Comparison of ENCODE assay signal across 11 cellular contexts in the genomic region with DNA sequence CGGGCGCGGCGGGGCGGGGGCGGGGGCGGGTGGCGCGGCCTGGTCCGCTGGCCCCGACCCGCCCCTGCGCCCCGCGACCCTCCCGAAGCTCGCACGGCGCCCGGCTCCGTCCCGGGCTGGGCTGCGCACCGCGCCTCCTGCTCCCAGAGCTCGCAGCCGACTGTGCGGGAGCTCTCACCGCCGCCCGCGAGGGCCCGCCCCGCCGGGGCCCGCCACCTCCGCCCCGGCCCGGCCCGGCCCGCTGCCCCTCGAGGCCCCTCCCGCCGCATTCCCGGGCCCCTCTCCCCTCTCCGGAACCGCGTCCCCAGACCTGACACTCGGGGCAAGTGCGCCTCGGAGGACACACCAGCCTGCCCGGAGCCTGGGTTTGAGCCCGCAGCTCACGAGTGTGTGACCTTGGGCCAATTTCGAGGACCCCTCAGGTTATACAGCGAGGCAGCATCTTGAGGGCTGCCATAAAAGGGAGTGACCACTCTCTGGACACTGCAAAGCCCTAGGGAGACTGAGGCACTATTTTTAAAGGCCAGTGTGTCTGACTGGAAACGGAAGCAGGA. TPM values are rescaled to one million over a fixed set of nuclear protein-coding genes. Genes with fewer than 3 reads are reported as not detected.
A peak's percentile ranks its signal among the peaks of the same experiment; 100 is the strongest.
DNase-seq lines count a peak whose midpoint lies in the region; ATAC-seq, FAIRE-seq and TF ChIP-seq lines count a peak whose summit lies in the region.
"Had no signal": no experiment of that assay in that cellular context is flagged by ENCODE, and none has a peak within 500 bp of the region (broad histone marks: within the 10 kb centered on the region; RNA-seq: fewer than 3 reads in every experiment).

No MANE protein-coding gene starts in this region.

- no peak overlapping the region for H3K4me3 ChIP-seq in CD4-positive, alpha-beta memory T cell (ENCODE audit: low read length in 2 of 2)
- H3K4me3 ChIP-seq in KMS-11 (IDR thresholded peaks at IDR 0.05; ENCODE audit: insufficient read depth, low read depth, low read length) (no peak overlapping the region), osteoblast (ENCODE audit: insufficient read depth, low read length) (no peak overlapping the region)

- no peaks in the 10 kb centered on the region for H3K9me3 ChIP-seq in CD4-positive, alpha-beta memory T cell (ENCODE audit: control insufficient read depth in 1 of 2, low read length in 2 of 2)
- H3K9me3 ChIP-seq in osteoblast (ENCODE audit: low read depth, low read length): no peaks in the 10 kb centered on the region

- H4K20me1 ChIP-seq in KMS-11 (ENCODE audit: insufficient read depth): no peaks in the 10 kb centered on the region
- no peaks in the 10 kb centered on the region for H4K20me1 ChIP-seq in osteoblast (ENCODE audit: insufficient read depth, low read length)

- H2AFZ ChIP-seq in KMS-11 (ENCODE audit: low read depth) (no peak overlapping the region), osteoblast (ENCODE audit: low read length) (no peak overlapping the region)

- H3K79me2 ChIP-seq in KMS-11 (ENCODE audit: insufficient read depth, low read depth): no peaks in the 10 kb centered on the region
- no peaks in the 10 kb centered on the region for H3K79me2 ChIP-seq in osteoblast (ENCODE audit: insufficient read depth, low read length)

- no peak overlapping the region for H3K27ac ChIP-seq in CD4-positive, alpha-beta memory T cell (ENCODE audit: low read depth, low read length)
- H3K27ac ChIP-seq in KMS-11: no peak overlapping the region
- H3K27ac ChIP-seq in osteoblast (ENCODE audit: low read depth, low read length): no peak overlapping the region

- TF ChIP-seq CTCF in KMS-11 (conservative IDR thresholded peaks at IDR 0.05; ENCODE audit: low read depth, low read length) (no peak), osteoblast (IDR thresholded peaks at IDR 0.05; ENCODE audit: extremely low read depth, low read depth, low read length) (no peak), D721Med (IDR thresholded peaks at IDR 0.05; ENCODE audit: insufficient read depth, missing control alignments) (no peak)

- no peak overlapping the region for H3K27ac Mint-ChIP-seq in CD4-positive, alpha-beta memory T cell

- DNase-seq in CD4-positive, alpha-beta memory T cell: no peak
- peak; percentile 68 for DNase-seq in ecto neural progenitor cell (ENCODE audit: low spot score)
- no peak for DNase-seq in osteoblast (ENCODE audit: insufficient read length, low spot score, missing footprints)
- DNase-seq in D721Med (ENCODE audit: insufficient read length, low spot score): no peak
- DNase-seq in CD1c-positive myeloid dendritic cell (ENCODE audit: extremely low spot score): no peak

- H3K27me3 ChIP-seq in CD4-positive, alpha-beta memory T cell (ENCODE audit: insufficient read depth, low read length): peaks cover 29% of the 10 kb centered on the region
- H3K27me3 ChIP-seq in KMS-11 (ENCODE audit: insufficient read depth, low read depth) (peaks cover 46% of the 10 kb centered on the region), osteoblast (ENCODE audit: insufficient read depth, low read length) (peaks cover 48% of the 10 kb centered on the region)

- peaks cover 0 to 4% (median 0%) of the 10 kb centered on the region in 8 donors for H3K9me3 Mint-ChIP-seq in CD4-positive, alpha-beta memory T cell

- FAIRE-seq in D721Med (lab: Jason Lieb, UNC): no peak

- H3K4me2 ChIP-seq in KMS-11: peak overlapping the region; percentile 54
- H3K4me2 ChIP-seq in osteoblast (ENCODE audit: insufficient read depth, low read length): peak overlapping the region; percentile 23

- H3K27me3 Mint-ChIP-seq in CD4-positive, alpha-beta memory T cell: peaks cover 14 to 29% of the 10 kb centered on the region in 2 donors

- H3K4me1 ChIP-seq in CD4-positive, alpha-beta memory T cell (ENCODE audit: insufficient read depth, low read length): peaks cover 29% of the 10 kb centered on the region
- peaks cover 13% of the 10 kb centered on the region for H3K4me1 ChIP-seq in KMS-11 (ENCODE audit: low read depth, poor library complexity, severe bottlenecking)
- H3K4me1 ChIP-seq in osteoblast (ENCODE audit: insufficient read depth, low read length): no peaks in the 10 kb centered on the region

- H3K36me3 ChIP-seq in CD4-positive, alpha-beta memory T cell (ENCODE audit: insufficient read depth, low read length): no peaks in the 10 kb centered on the region
- H3K36me3 ChIP-seq in KMS-11 (ENCODE audit: insufficient read depth): no peaks in the 10 kb centered on the region
- no peaks in the 10 kb centered on the region for H3K36me3 ChIP-seq in osteoblast (ENCODE audit: insufficient read depth, low read length)

- no peak overlapping the region for H3K9ac ChIP-seq in KMS-11

- ATAC-seq in GM19452 (IDR thresholded peaks at IDR 0.05; ENCODE audit: unreplicated experiment) (no peak), HG02970 (IDR thresholded peaks at IDR 0.05; ENCODE audit: low FRiP score, unreplicated experiment) (no peak)

- intact Hi-C loops in CD4-positive, alpha-beta memory T cell (cut with micrococcal nuclease): no loop called here

- CTCF ChIA-PET in CD4-positive, alpha-beta memory T cell (lab: Charles Lee; ENCODE audit: partially characterized antibody): interaction anchor here (0.8 to 7.4 kb wide), 14 partner anchors 9 to 203 kb away, joined by 3 to 127 read pairs (median 5); partner anchors contain the start of genes FDXR, NAT9 and RAB37

- POLR2A ChIA-PET in CD4-positive, alpha-beta memory T cell (lab: Charles Lee; ENCODE audit: partially characterized antibody): interaction anchor here (0.6 to 3.4 kb wide), 7 partner anchors 10 to 204 kb away, joined by 3 to 15 read pairs (median 4); partner anchors contain the start of gene FDXR

- H3K4me3 Mint-ChIP-seq in CD4-positive, alpha-beta memory T cell: peak overlapping the region in 7 of 8 donors; percentile 34 to 65 (median 49)

- peaks cover 0 to 3% of the 10 kb centered on the region in 2 donors for H3K36me3 Mint-ChIP-seq in CD4-positive, alpha-beta memory T cell

- H3K4me1 Mint-ChIP-seq in CD4-positive, alpha-beta memory T cell: peaks cover 12 to 30% (median 15%) of the 10 kb centered on the region in 4 donors

RNA-seq across cellular contexts. Expression of gene GRIN2C, which starts 1.9 kb away (rescaled TPM):
- total RNA-seq in CD4-positive, alpha-beta memory T cell: under 1 TPM in 1 of 2 experiments, not detected in 1; 0.09 TPM
- not detected for polyA plus RNA-seq in CD4-positive, alpha-beta memory T cell
- total RNA-seq in osteoblast: 0.29 and 0.72 TPM in 2 replicates

RNA-seq across cellular contexts. Expression of gene FDXR, which starts 11.2 kb away (rescaled TPM):
- 10 to 100 TPM; 16.6 to 21.8 TPM for total RNA-seq in CD4-positive, alpha-beta memory T cell
- polyA plus RNA-seq in CD4-positive, alpha-beta memory T cell: 1 to 10 TPM; 2.7 to 4.6 TPM
- 23.5 and 25.9 TPM in 2 replicates for total RNA-seq in osteoblast

RNA-seq across cellular contexts. Expression of gene FADS6, which starts 31.8 kb away (rescaled TPM):
- not detected for total RNA-seq in CD4-positive, alpha-beta memory T cell
- polyA plus RNA-seq in CD4-positive, alpha-beta memory T cell: not detected
- not detected in 2 replicates for total RNA-seq in osteoblast
- total RNA-seq: HT1080, left cardiac atrium, renal cortical epithelial cell had no signal
